Comparison of ENCODE assay signal across 11 cellular contexts in genomic region chr17:80265205-80266068, GRCh38. TPM values are rescaled to one million over a fixed set of nuclear protein-coding genes. Genes with fewer than 3 reads are reported as not detected.
A peak's percentile ranks its signal among the peaks of the same experiment; 100 is the strongest.
DNase-seq lines count a peak whose midpoint lies in the region; ATAC-seq and TF ChIP-seq lines count a peak whose summit lies in the region.
"Had no signal": no experiment of that assay in that cellular context is flagged by ENCODE, and none has a peak within 500 bp of the region (broad histone marks: within the 10 kb centered on the region; RNA-seq: fewer than 3 reads in every experiment).

No MANE protein-coding gene starts in this region.

- H3K79me2 ChIP-seq in OCI-LY7 (ENCODE audit: insufficient read depth, low read depth, low read length), result no peaks in the 10 kb centered on the region
- H3K79me2 ChIP-seq in mammary epithelial cell (ENCODE audit: insufficient read depth, low read length), result peaks cover 32% of the 10 kb centered on the region

- dilution Hi-C loops in mammary epithelial cell (cut with HindIII; ENCODE audit: low sequenced_read_pairs), result no loop called here

- POLR2A ChIA-PET in OCI-LY7 (lab: Charles Lee), result interaction anchor here (0.6 kb wide), 1 partner anchor 58 kb away, joined by 3 read pairs; no protein-coding TSS in a partner anchor

- no TSS peak for BruUV-seq in OCI-LY7 (replicated peaks; lab: Mats Ljungman, UMichigan)
- no TSS peak for BruUV-seq in mammary epithelial cell (replicated peaks; lab: Mats Ljungman, UMichigan)

- in situ Hi-C loops in mammary epithelial cell (cut with MboI; ENCODE audit: low sequenced_read_pairs in 2 of 2), result no loop called here

- TF ChIP-seq CTCF in GM06990 (IDR thresholded peaks at IDR 0.05; ENCODE audit: insufficient read depth, low read length, poor library complexity, severe bottlenecking) (no peak), OCI-LY7 (conservative IDR thresholded peaks at IDR 0.05; ENCODE audit: low read length) (no peak), mammary epithelial cell (conservative IDR thresholded peaks at IDR 0.05 in 1 of 2, IDR thresholded peaks at IDR 0.05 in 1 of 2; ENCODE audit: extremely low read depth in 1 of 2, insufficient read depth in 1 of 2, low read depth in 1 of 2, low read length in 2 of 2) (no peak)

- ATAC-seq in HG02763 (IDR thresholded peaks at IDR 0.05; ENCODE audit: unreplicated experiment), result no peak
- ATAC-seq: left lobe of liver had no signal

- no peak overlapping the region for H3K9ac ChIP-seq in mammary epithelial cell (ENCODE audit: insufficient read depth, low read length)

- H3K4me1 ChIP-seq in OCI-LY7 (ENCODE audit: insufficient read depth, low read length, poor library complexity, severe bottlenecking) (peaks cover 35% of the 10 kb centered on the region), mammary epithelial cell (ENCODE audit: insufficient read depth, low read length) (peaks cover 21% of the 10 kb centered on the region)

- CTCF ChIA-PET in OCI-LY7 (lab: Charles Lee; ENCODE audit: unreplicated experiment), result no interaction called here
- CTCF ChIA-PET in mammary epithelial cell (lab: Charles Lee; ENCODE audit: low non-redundant PET), result no interaction called here

- H3K4me2 ChIP-seq in OCI-LY7 (ENCODE audit: low read length), result no peak overlapping the region
- no peak overlapping the region for H3K4me2 ChIP-seq in mammary epithelial cell (ENCODE audit: insufficient read depth, low read depth, low read length)

- H3K27me3 Mint-ChIP-seq in activated naive CD4-positive, alpha-beta T cell treated with anti-CD3 and anti-CD28 coated beads, Interleukin-2, amount 50 U/mL, for 24 hours, result no peaks in the 10 kb centered on the region

- H2AFZ ChIP-seq in OCI-LY7 (ENCODE audit: low read length), result no peak overlapping the region
- no peak overlapping the region for H2AFZ ChIP-seq in mammary epithelial cell (ENCODE audit: low read depth, low read length)

- intact Hi-C loops in OCI-LY7 (cut with micrococcal nuclease; ENCODE audit: unreplicated experiment) (no loop called here), mammary epithelial cell (cut with micrococcal nuclease) (no loop called here)

- H3K4me1 Mint-ChIP-seq in activated naive CD4-positive, alpha-beta T cell treated with anti-CD3 and anti-CD28 coated beads, Interleukin-2, amount 50 U/mL, for 24 hours, result peaks cover 43% of the 10 kb centered on the region

- no peaks in the 10 kb centered on the region for H4K20me1 ChIP-seq in OCI-LY7 (ENCODE audit: insufficient read depth, low read length)
- no peaks in the 10 kb centered on the region for H4K20me1 ChIP-seq in mammary epithelial cell (ENCODE audit: insufficient read depth, low read length)

- H3K36me3 Mint-ChIP-seq in activated naive CD4-positive, alpha-beta T cell treated with anti-CD3 and anti-CD28 coated beads, Interleukin-2, amount 50 U/mL, for 24 hours, result peaks cover 5% of the 10 kb centered on the region

- no peaks in the 10 kb centered on the region for H3K9me3 Mint-ChIP-seq in activated naive CD4-positive, alpha-beta T cell treated with anti-CD3 and anti-CD28 coated beads, Interleukin-2, amount 50 U/mL, for 24 hours

- no peaks in the 10 kb centered on the region for H3K9me2 ChIP-seq in OCI-LY7 (ENCODE audit: insufficient read depth, low read length)

- DNase-seq in GM06990 (ENCODE audit: extremely low read depth, insufficient read length) (peak; percentile 59), T-helper 2 cell (peak in 3 of 5 experiments; percentile 60 to 97 (median 78)), NCI-H187 treated with DMSO at 0.1 percent for 48 hours (lab: John Stamatoyannopoulos, UW) (no peak), OCI-LY7 (ENCODE audit: low spot score) (no peak), mammary epithelial cell (no peak)
- peak; percentile 36 to 39 for DNase-seq in stimulated activated CD4-positive, alpha-beta T cell treated with anti-CD3 and anti-CD28 coated beads, Interleukin-15, amount 100 ng/mL, for 1 hour (ENCODE audit: low read depth in 1 of 2, low spot score in 1 of 2)
- DNase-seq: NCI-H2029 had no signal

- H3K27ac Mint-ChIP-seq in activated naive CD4-positive, alpha-beta T cell treated with anti-CD3 and anti-CD28 coated beads, Interleukin-2, amount 50 U/mL, for 24 hours, result peak overlapping the region; percentile 98

- H3K9me3 ChIP-seq in OCI-LY7 (ENCODE audit: low read length) (no peaks in the 10 kb centered on the region), mammary epithelial cell (replicated peaks; ENCODE audit: insufficient read depth, low read length) (no peaks in the 10 kb centered on the region)

- no peaks in the 10 kb centered on the region for H3K27me3 ChIP-seq in GM06990 (replicated peaks; ENCODE audit: control insufficient read depth, insufficient read depth, low read length)
- H3K27me3 ChIP-seq in mammary epithelial cell (ENCODE audit: insufficient read depth, low read length), result no peaks in the 10 kb centered on the region

- H3K4me3 ChIP-seq in GM06990 (replicated peaks; ENCODE audit: low read depth, low read length) (peak overlapping the region; percentile 91), OCI-LY7 (ENCODE audit: low read depth, low read length, poor library complexity, severe bottlenecking) (no peak overlapping the region), mammary epithelial cell (replicated peaks in 1 of 3; ENCODE audit: insufficient read depth in 1 of 3, low read depth in 2 of 3, low read length in 3 of 3) (no peak overlapping the region)

- H3K4me3 Mint-ChIP-seq in activated naive CD4-positive, alpha-beta T cell treated with anti-CD3 and anti-CD28 coated beads, Interleukin-2, amount 50 U/mL, for 24 hours, result peak overlapping the region; percentile 97

- WGBS in mammary epithelial cell (ENCODE audit: low coverage, missing lambda C conversion rate), result 96% methylated on average over 16 of the region's 17 CpGs

- H3K27ac ChIP-seq in OCI-LY7 (ENCODE audit: low read depth, low read length, poor library complexity, severe bottlenecking), result no peak overlapping the region
- H3K27ac ChIP-seq in mammary epithelial cell (ENCODE audit: insufficient read depth, low read depth, low read length), result no peak overlapping the region
- H3K27ac ChIP-seq: epithelial cell of prostate had no signal

- peaks cover 9% of the 10 kb centered on the region for H3K36me3 ChIP-seq in GM06990 (ENCODE audit: control insufficient read depth, insufficient read depth, low read length)
- H3K36me3 ChIP-seq in OCI-LY7 (ENCODE audit: insufficient read depth, low read length), result no peaks in the 10 kb centered on the region
- H3K36me3 ChIP-seq in mammary epithelial cell (ENCODE audit: insufficient read depth, low read length), result peaks cover 2% of the 10 kb centered on the region

RNA-seq across cellular contexts. Expression of gene RNF213, which starts 4.8 kb away (rescaled TPM):
- total RNA-seq in OCI-LY7 (2014; rRNA removed; shearing (Covaris generic)), result 41.9 and 58.8 TPM in 2 replicates
- 64.0 and 68.6 TPM in 2 replicates for total RNA-seq in OCI-LY7 (2022)
- total RNA-seq in mammary epithelial cell, result 10 to 100 TPM; 69.8 to 94.4 TPM
- polyA plus RNA-seq in mammary epithelial cell, result 25.2 TPM
- polyA minus RNA-seq in mammary epithelial cell, result 139 TPM

RNA-seq across cellular contexts. Expression of gene SLC26A11, which starts 45.2 kb away (rescaled TPM):
- 3.5 and 6.0 TPM in 2 replicates for total RNA-seq in OCI-LY7 (2014; rRNA removed; shearing (Covaris generic))
- total RNA-seq in OCI-LY7 (2022) (2.9 and 4.1 TPM in 2 replicates), mammary epithelial cell (10 to 100 TPM; 10.2 to 12.0 TPM)
- polyA plus RNA-seq in mammary epithelial cell, result 1.5 TPM
- polyA minus RNA-seq in mammary epithelial cell, result 7.4 TPM

RNA-seq across cellular contexts. Expression of gene SGSH, which starts 45.3 kb away (rescaled TPM):
- total RNA-seq in OCI-LY7 (2014; rRNA removed; shearing (Covaris generic)), result 13.8 and 14.3 TPM in 2 replicates
- 38.4 and 45.5 TPM in 2 replicates for total RNA-seq in OCI-LY7 (2022)
- 10 to 100 TPM; 18.3 to 38.0 TPM for total RNA-seq in mammary epithelial cell
- 11.5 TPM for polyA plus RNA-seq in mammary epithelial cell
- 26.0 TPM for polyA minus RNA-seq in mammary epithelial cell

Comparison
In these comparisons a context has a peak if more than half of its experiments do, and no peak if none do; other contexts are left out.
1. DNase-seq: peak in GM06990 (single experiment), T-helper 2 cell (3 of 5) and stimulated activated CD4-positive, alpha-beta T cell treated with anti-CD3 and anti-CD28 coated beads, Interleukin-15, amount 100 ng/mL, for 1 hour (2 of 2); none in NCI-H187 treated with DMSO at 0.1 percent for 48 hours (single experiment), OCI-LY7 (single experiment) and mammary epithelial cell (single experiment).